18 cellular contexts compared by ENCODE assay signal in the genomic region with DNA sequence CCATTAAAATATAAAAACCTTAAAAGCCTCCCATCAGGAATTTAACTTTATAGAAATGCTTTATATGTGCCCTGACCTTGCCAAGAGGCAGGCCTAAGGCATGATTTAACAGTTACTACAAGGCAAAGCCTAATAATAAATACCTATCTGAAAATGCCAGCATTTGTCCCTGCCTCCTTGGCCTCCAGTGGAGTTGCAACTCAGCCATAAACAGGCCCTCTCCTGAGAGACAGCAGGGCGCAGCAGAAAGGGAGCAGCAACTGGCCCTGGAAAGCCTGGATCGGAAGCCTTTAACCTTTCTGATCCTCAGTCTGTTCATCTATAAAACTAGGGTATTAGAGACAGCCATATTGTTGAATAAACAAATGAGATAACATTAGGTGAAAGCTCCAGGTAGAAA.
DNase-seq lines count a peak whose midpoint lies in the region; ATAC-seq and TF ChIP-seq lines count a peak whose summit lies in the region.
"Had no signal": no experiment of that assay in that cellular context is flagged by ENCODE, and none has a peak within 500 bp of the region (broad histone marks: within the 10 kb centered on the region; RNA-seq: fewer than 3 reads in every experiment).

No MANE protein-coding gene starts in this region.

- H3F3A ChIP-seq in GM23338 (replicated peaks; ENCODE audit: low read depth): no peaks in the 10 kb centered on the region

- ATAC-seq in GM23338 (peak; percentile 44; the same call in 1 of the 3 replicates), foreskin keratinocyte (peak; percentile 18)
- ATAC-seq: HepG2, Panc1, Right ventricle myocardium inferior, SK-N-SH treated with all-trans-retinoic acid at 6 μM for 48 hours had no signal

- H3K9me3 ChIP-seq in SK-N-MC (ENCODE audit: low read depth, low read length): no peaks in the 10 kb centered on the region
- no peaks in the 10 kb centered on the region for H3K9me3 ChIP-seq in osteoblast (ENCODE audit: low read depth, low read length)

- H3K27me3 ChIP-seq in GM23338 (ENCODE audit: insufficient read depth): no peaks in the 10 kb centered on the region
- no peaks in the 10 kb centered on the region for H3K27me3 ChIP-seq in foreskin keratinocyte
- H3K27me3 ChIP-seq in osteoblast (ENCODE audit: insufficient read depth, low read length): no peaks in the 10 kb centered on the region

- 0 out of 3 replicates have a peak, but pooled peaks cover 6% of the 10 kb centered on the region for H3K36me3 Mint-ChIP-seq in GM23338 (ENCODE audit: low read depth)

- peaks cover 30% of the 10 kb centered on the region for H3K4me1 Mint-ChIP-seq in GM23338

- H3K4me3 ChIP-seq in GM23338 (no peak overlapping the region), SK-N-MC (no peak overlapping the region), osteoblast (ENCODE audit: insufficient read depth, low read length) (no peak overlapping the region)

- no peaks in the 10 kb centered on the region for H3K27me3 Mint-ChIP-seq in GM23338 (ENCODE audit: insufficient read depth, low read depth, poor library complexity)

- H3K36me3 ChIP-seq in GM23338 (ENCODE audit: insufficient read depth) (no peaks in the 10 kb centered on the region), SK-N-MC (ENCODE audit: insufficient read depth, low read length) (no peaks in the 10 kb centered on the region), osteoblast (ENCODE audit: insufficient read depth, low read length) (no peaks in the 10 kb centered on the region)

- no peaks in the 10 kb centered on the region for H3K9me3 Mint-ChIP-seq in GM23338

- H3K27ac Mint-ChIP-seq in GM23338: peak overlapping the region; percentile 50; the same call in 1 of the 2 replicates

- H3K27ac ChIP-seq in GM23338 (ENCODE audit: low read depth) (no peak overlapping the region), SK-N-MC (0 out of 2 replicates have a peak overlapping the region, but pooled peaks have one; percentile 28), foreskin keratinocyte (no peak overlapping the region), osteoblast (ENCODE audit: low read depth, low read length) (no peak overlapping the region)
- H3K27ac ChIP-seq: C4-2B, KMS-11 had no signal

- H3K4me1 ChIP-seq in GM23338 (ENCODE audit: insufficient read depth): peaks cover 17% of the 10 kb centered on the region
- peaks cover 3% of the 10 kb centered on the region for H3K4me1 ChIP-seq in foreskin keratinocyte
- H3K4me1 ChIP-seq in osteoblast (ENCODE audit: insufficient read depth, low read length): no peaks in the 10 kb centered on the region

- DNase-seq in GM23338 (ENCODE audit: low spot score): no peak
- DNase-seq in SK-N-MC (ENCODE audit: low read depth, low spot score): no peak
- DNase-seq in foreskin keratinocyte: no peak
- DNase-seq in osteoblast (ENCODE audit: insufficient read length, low spot score, missing footprints): no peak
- DNase-seq in NCI-H2171 (lab: John Stamatoyannopoulos, UW): no peak
- no peak for DNase-seq in SHP77 (lab: John Stamatoyannopoulos, UW)
- no peak for DNase-seq in T-helper 9 cell
- DNase-seq: NCI-H1048, NCI-H1436 treated with DMSO at 0.1 percent for 48 hours, NCI-H2029 treated with DMSO at 0.1 percent for 48 hours, NCI-H510A, NCI-H82 had no signal

- 0 out of 2 replicates have a peak, but pooled peaks cover 3% of the 10 kb centered on the region for H4K20me1 ChIP-seq in GM23338 (replicated peaks; ENCODE audit: insufficient read depth)
- H4K20me1 ChIP-seq in osteoblast (ENCODE audit: insufficient read depth, low read length): no peaks in the 10 kb centered on the region

- H3K79me2 ChIP-seq in GM23338 (replicated peaks; ENCODE audit: insufficient read depth) (no peaks in the 10 kb centered on the region), osteoblast (ENCODE audit: insufficient read depth, low read length) (no peaks in the 10 kb centered on the region)

- H2AFZ ChIP-seq in GM23338 (no peak overlapping the region), osteoblast (ENCODE audit: low read length) (peak overlapping the region; percentile 34)

- H3K9me2 ChIP-seq in GM23338 (ENCODE audit: insufficient read depth): no peaks in the 10 kb centered on the region

- TF ChIP-seq CTCF in GM23338 (conservative IDR thresholded peaks at IDR 0.05; ENCODE audit: low read depth in 2 of 2) (no peak), foreskin keratinocyte (conservative IDR thresholded peaks at IDR 0.05) (no peak), osteoblast (IDR thresholded peaks at IDR 0.05; ENCODE audit: extremely low read depth, low read depth, low read length) (no peak)

- H3K4me3 Mint-ChIP-seq in GM23338: no peak overlapping the region

- no peak overlapping the region for H3K4me2 ChIP-seq in GM23338
- no peak overlapping the region for H3K4me2 ChIP-seq in osteoblast (ENCODE audit: insufficient read depth, low read length)
- H3K4me2 ChIP-seq: KMS-11 had no signal

- H3K9ac ChIP-seq in SK-N-MC (ENCODE audit: insufficient read length): no peak overlapping the region
- H3K9ac ChIP-seq: KMS-11 had no signal

TF ChIP-seq in GM23338, 12 proteins besides CTCF, POLR2A, EP300 and RAD21 (continues in another document):
- TF ChIP-seq EZH2phosphoT487 (IDR thresholded peaks at IDR 0.05; ENCODE audit: unreplicated experiment): no peak
- no peak for TF ChIP-seq REST (IDR thresholded peaks at IDR 0.05; ENCODE audit: unreplicated experiment)
- TF ChIP-seq CREB1 (CRISPR knock-in tag; IDR thresholded peaks at IDR 0.05; ENCODE audit: low read depth): no peak
- TF ChIP-seq ZNF331 (CRISPR knock-in tag; IDR thresholded peaks at IDR 0.05; ENCODE audit: low read depth): no peak
